Comparison of ENCODE assay signal across 9 cellular contexts in genomic region chr11:128890543-128891409, GRCh38. TPM values are rescaled to one million over a fixed set of nuclear protein-coding genes. Genes with fewer than 3 reads are reported as not detected.
DNase-seq lines count a peak whose midpoint lies in the region; TF ChIP-seq lines count a peak whose summit lies in the region.
"Had no signal": no experiment of that assay in that cellular context is flagged by ENCODE, and none has a peak within 500 bp of the region (broad histone marks: within the 10 kb centered on the region; RNA-seq: fewer than 3 reads in every experiment).

Gene KCNJ5, plus strand, starts transcription at chr11:128891356. Its CDS starts 19,918 bp downstream, at chr11:128911274.

- H3K9me3 ChIP-seq in fibroblast of lung (ENCODE audit: control insufficient read depth, insufficient read depth, low read depth, low read length), result no peaks in the 10 kb centered on the region
- H3K9me3 ChIP-seq in neural cell (ENCODE audit: low read length), result no peaks in the 10 kb centered on the region

- no peaks in the 10 kb centered on the region for H4K20me1 ChIP-seq in fibroblast of lung (ENCODE audit: control insufficient read depth, extremely low read depth, insufficient read depth, low read length)
- H4K20me1 ChIP-seq in neural cell (ENCODE audit: insufficient read depth), result no peaks in the 10 kb centered on the region

- TF ChIP-seq RAD21 in neural cell (conservative IDR thresholded peaks at IDR 0.05), result peak; percentile 35

- H3K4me3 ChIP-seq in fibroblast of lung (replicated peaks in 1 of 4; ENCODE audit: control extremely low read depth in 1 of 4, insufficient read depth in 1 of 4, low read depth in 3 of 4, low read length in 4 of 4) (peak within 1 kb of the TSS; percentile 45 to 61 (median 47)), neural cell (ENCODE audit: low read length) (peak within 1 kb of the TSS; percentile 79)

- no peaks in the 10 kb centered on the region for H3K4me1 ChIP-seq in fibroblast of lung (ENCODE audit: control insufficient read depth, extremely low read depth, insufficient read depth, low read length)

- TF ChIP-seq EP300 in neural cell (conservative IDR thresholded peaks at IDR 0.05; ENCODE audit: poor library complexity, severe bottlenecking), result no peak

- TF ChIP-seq CTCF in VCaP (conservative IDR thresholded peaks at IDR 0.05) (0 out of 2 replicates have a peak, but pooled peaks have one; percentile 11), fibroblast of lung (conservative IDR thresholded peaks at IDR 0.05 in 1 of 2, IDR thresholded peaks at IDR 0.05 in 1 of 2; ENCODE audit: low read depth in 1 of 2, low read length in 2 of 2) (no peak), neural cell (IDR thresholded peaks at IDR 0.05; ENCODE audit: poor library complexity, severe bottlenecking) (no peak), GM13977 (IDR thresholded peaks at IDR 0.05; ENCODE audit: extremely low read depth, insufficient read depth, missing control alignments) (no peak)

- H3K27ac ChIP-seq in VCaP (peak within 1 kb of the TSS; percentile 48; the same call in 1 of the 2 replicates), fibroblast of lung (ENCODE audit: insufficient read depth, low read length) (no peak within 1 kb of the TSS), neural cell (ENCODE audit: low read length) (no peak within 1 kb of the TSS)

- H3K9me2 ChIP-seq in neural cell (ENCODE audit: insufficient read depth, low read length), result no peaks in the 10 kb centered on the region

- DNase-seq in NCI-H2196 (lab: John Stamatoyannopoulos, UW; ENCODE audit: unreplicated experiment) (peak; percentile 32), NCI-H2196 treated with DMSO at 0.1 percent for 48 hours (lab: John Stamatoyannopoulos, UW; ENCODE audit: unreplicated experiment) (no peak), fibroblast of lung (ENCODE audit: low read depth in 2 of 2) (no peak), NCI-H1048 (lab: John Stamatoyannopoulos, UW) (no peak), DMS153 treated with DMSO at 0.1 percent for 48 hours (lab: John Stamatoyannopoulos, UW; ENCODE audit: unreplicated experiment) (no peak), GM13977 (ENCODE audit: low spot score) (no peak)

- in situ Hi-C loops in GM13977 (cut with MboI; ENCODE audit: low pct_unique_long_range_greater_than_20kb, low sequenced_read_pairs, unreplicated experiment), result no loop called here

- H3K27me3 ChIP-seq in fibroblast of lung (ENCODE audit: control insufficient read depth, insufficient read depth, low read length) (peaks cover 3% of the 10 kb centered on the region), neural cell (ENCODE audit: insufficient read depth, low read depth, low read length) (peaks cover 45% of the 10 kb centered on the region)

- no peaks in the 10 kb centered on the region for H3K36me3 ChIP-seq in fibroblast of lung (ENCODE audit: control insufficient read depth, insufficient read depth, low read length)
- H3K36me3 ChIP-seq in neural cell (ENCODE audit: insufficient read depth, low read length), result no peaks in the 10 kb centered on the region

- no peaks in the 10 kb centered on the region for H3F3A ChIP-seq in neural cell (ENCODE audit: insufficient read depth, low read length, poor library complexity, severe bottlenecking)

- H3K79me2 ChIP-seq in fibroblast of lung (ENCODE audit: control insufficient read depth, insufficient read depth, low read length), result no peaks in the 10 kb centered on the region
- H3K79me2 ChIP-seq in neural cell (replicated peaks; ENCODE audit: insufficient read depth, low read length), result no peaks in the 10 kb centered on the region

- H3K4me2 ChIP-seq in fibroblast of lung (ENCODE audit: extremely low read depth, insufficient read depth, low read length) (peak within 1 kb of the TSS; percentile 94), neural cell (ENCODE audit: low read length) (peak within 1 kb of the TSS; percentile 45)

- H3K9ac ChIP-seq in fibroblast of lung (ENCODE audit: insufficient read depth, low read length), result no peak within 1 kb of the TSS
- H3K9ac ChIP-seq in neural cell (ENCODE audit: low read length), result peak within 1 kb of the TSS; percentile 58

- H2AFZ ChIP-seq in fibroblast of lung (ENCODE audit: low read length) (peak within 1 kb of the TSS; percentile 52), neural cell (ENCODE audit: low read depth, low read length) (no peak within 1 kb of the TSS)

TF ChIP-seq in neural cell, 6 proteins besides CTCF, POLR2A, EP300 and RAD21:
- TF ChIP-seq EZH2 (IDR thresholded peaks at IDR 0.05; ENCODE audit: borderline replicate concordance, insufficient read depth, low read length, poor library complexity, severe bottlenecking) (no peak), SMC3 (conservative IDR thresholded peaks at IDR 0.05; ENCODE audit: poor library complexity) (peak; percentile 38)
TF ChIP-seq in neural cell: peak in this region for 1.

RNA-seq across cellular contexts. Expression of gene KCNJ5, which starts in this region (rescaled TPM):
- 0.33 and 0.51 TPM in 2 replicates for total RNA-seq in fibroblast of lung
- polyA plus RNA-seq in fibroblast of lung, result 0.15 and 0.24 TPM in 2 replicates
- polyA plus RNA-seq in fibroblast of lung (2012), result 0.26 and 0.32 TPM in 2 replicates
- not detected in 2 replicates for polyA minus RNA-seq in fibroblast of lung (ENCODE audit: low replicate concordance)
- 0.34 and 1.1 TPM in 2 replicates for polyA plus RNA-seq in neural cell
- polyA minus RNA-seq in neural cell, result 0.69 and 1.2 TPM in 2 replicates
- total RNA-seq: T-helper 1 cell treated with Interleukin-12 subunit alpha and Interleukin-12 subunit beta and Interleukin-4 antibody, amounts not matched to agents 30 ng/mL and 1 ng/mL, for 36 hours had no signal
